Comparison of ENCODE assay signal across 8 cellular contexts in the genomic region with DNA sequence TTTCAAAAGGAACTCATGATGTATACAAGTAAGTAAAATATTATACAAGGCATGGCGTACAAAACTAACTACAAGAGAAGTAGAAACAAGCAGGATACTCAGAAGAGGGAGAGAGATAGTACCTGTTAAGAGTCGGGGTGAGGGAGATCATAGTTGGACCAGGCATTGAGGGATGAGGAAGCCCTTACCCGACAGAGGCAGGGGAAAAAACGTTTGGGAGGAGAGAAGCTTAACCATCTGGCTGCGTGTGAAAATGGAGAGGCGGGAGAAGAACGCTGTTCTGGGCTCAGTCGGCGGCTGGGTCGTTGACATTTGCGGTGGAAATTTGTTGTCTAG. TPM values are rescaled to one million over a fixed set of nuclear protein-coding genes. Genes with fewer than 3 reads are reported as not detected.
DNase-seq lines count a peak whose midpoint lies in the region; ATAC-seq, FAIRE-seq and TF ChIP-seq lines count a peak whose summit lies in the region.

No MANE protein-coding gene starts in this region.

- BruUV-seq in Calu3 (replicated peaks; lab: Mats Ljungman, UMichigan), result no TSS peak

- H4K20me1 ChIP-seq in Loucy (ENCODE audit: insufficient read depth, low read length, poor library complexity, severe bottlenecking), result peaks cover 7% of the 10 kb centered on the region

- TF ChIP-seq POLR2A in GM12892 (IDR thresholded peaks at IDR 0.05; ENCODE audit: low read depth, low read length), result no peak

- no peak for ATAC-seq in HG02678 (IDR thresholded peaks at IDR 0.05; ENCODE audit: unreplicated experiment)
- ATAC-seq in foreskin keratinocyte, result no peak
- ATAC-seq in GM21526 (IDR thresholded peaks at IDR 0.05; ENCODE audit: low FRiP score, unreplicated experiment), result no peak

- H3K36me3 Mint-ChIP-seq in Calu3 (ENCODE audit: insufficient read depth, unreplicated experiment), result peaks cover 13% of the 10 kb centered on the region
- H3K36me3 Mint-ChIP-seq in brain, result no peaks in the 10 kb centered on the region
- H3K36me3 Mint-ChIP-seq in neural crest cell (ENCODE audit: low read depth), result peaks cover 2% of the 10 kb centered on the region

- no peaks in the 10 kb centered on the region for H3K9me3 ChIP-seq in Loucy (ENCODE audit: insufficient read depth, low read depth, low read length)

- CTCF ChIA-PET in Calu3 (lab: Charles Lee), result no interaction called here

- peaks cover 31% of the 10 kb centered on the region for H3K4me1 ChIP-seq in Loucy (ENCODE audit: insufficient read depth, low read length, poor library complexity, severe bottlenecking)
- peaks cover 18% of the 10 kb centered on the region for H3K4me1 ChIP-seq in foreskin keratinocyte

- peak overlapping the region; percentile 43 for H3K4me3 ChIP-seq in Loucy (ENCODE audit: low read length, poor library complexity, severe bottlenecking)

- H3K9me3 Mint-ChIP-seq in Calu3 (ENCODE audit: low read depth, unreplicated experiment) (no peaks in the 10 kb centered on the region), brain (peaks cover 0 to 8% (median 4%) of the 10 kb centered on the region in 5 experiments), neural crest cell (peaks cover 4% of the 10 kb centered on the region)

- H3K27me3 ChIP-seq in Loucy (ENCODE audit: insufficient read depth, low read length, poor library complexity, severe bottlenecking) (no peaks in the 10 kb centered on the region), foreskin keratinocyte (peaks cover 42% of the 10 kb centered on the region)

- H3K36me3 ChIP-seq in Loucy (ENCODE audit: insufficient read depth, low read length), result no peaks in the 10 kb centered on the region

- H3K4me1 Mint-ChIP-seq in Calu3 (ENCODE audit: low read depth, unreplicated experiment) (peaks cover 8% of the 10 kb centered on the region), brain (peaks cover 44% of the 10 kb centered on the region), neural crest cell (peaks cover 35% of the 10 kb centered on the region)

- H3F3A ChIP-seq in Loucy (ENCODE audit: low read depth), result no peaks in the 10 kb centered on the region

- peak overlapping the region; percentile 84 for H3K9ac ChIP-seq in Loucy (ENCODE audit: low read depth, low read length, poor library complexity, severe bottlenecking)

- TF ChIP-seq CTCF in Calu3 (IDR thresholded peaks at IDR 0.05; ENCODE audit: unreplicated experiment) (no peak), Loucy (conservative IDR thresholded peaks at IDR 0.05; ENCODE audit: low read length) (no peak), brain (conservative IDR thresholded peaks at IDR 0.05) (peak in 1 of 2 experiments; percentile 48), neural crest cell (conservative IDR thresholded peaks at IDR 0.05) (no peak), foreskin keratinocyte (conservative IDR thresholded peaks at IDR 0.05) (no peak)

- H3K27me3 Mint-ChIP-seq in Calu3 (ENCODE audit: unreplicated experiment) (peaks cover 58% of the 10 kb centered on the region), brain (peaks cover 35% of the 10 kb centered on the region), neural crest cell (ENCODE audit: low read depth) (peaks cover 53% of the 10 kb centered on the region)

- peak overlapping the region; percentile 78 for H2AFZ ChIP-seq in Loucy (ENCODE audit: low read length)

- no peak for FAIRE-seq in GM12892 (lab: Jason Lieb, UNC)

- H3K27ac ChIP-seq in foreskin keratinocyte, result no peak overlapping the region

- H3K79me2 ChIP-seq in Loucy (ENCODE audit: insufficient read depth, low read length), result peaks cover 44% of the 10 kb centered on the region

- H3K27ac Mint-ChIP-seq in Calu3 (ENCODE audit: unreplicated experiment) (peak overlapping the region; percentile 16), brain (peak overlapping the region; percentile 5 to 85 (median 60)), neural crest cell (ENCODE audit: unreplicated experiment) (no peak overlapping the region)

- intact Hi-C loops in Calu3 (cut with micrococcal nuclease; ENCODE audit: unreplicated experiment), result loop anchor here (5.0 kb wide), 1 partner anchor 65 kb away; no protein-coding TSS in a partner anchor

- peak overlapping the region; percentile 60 for H3K4me2 ChIP-seq in Loucy (ENCODE audit: low read depth, low read length, poor library complexity, severe bottlenecking)

- no peak for DNase-seq in Calu3
- DNase-seq in neural crest cell (ENCODE audit: low read depth, low spot score), result no peak
- DNase-seq in foreskin keratinocyte, result no peak
- DNase-seq in GM12892 (ENCODE audit: insufficient read length), result no peak

- no peaks in the 10 kb centered on the region for H3K9me2 ChIP-seq in Loucy (replicated peaks; ENCODE audit: low read depth, low read length)

- H3K4me3 Mint-ChIP-seq in Calu3 (ENCODE audit: low read depth, unreplicated experiment), result peak overlapping the region; percentile 38
- peak overlapping the region; percentile 59 to 85 (median 76) for H3K4me3 Mint-ChIP-seq in brain
- H3K4me3 Mint-ChIP-seq in neural crest cell, result peak overlapping the region; percentile 75

RNA-seq across cellular contexts. Expression of a gene that starts 0.6 kb away (rescaled TPM):
- total RNA-seq in Calu3 (2022) (4.4 TPM in 2 replicates), neural crest cell (38.9 and 41.4 TPM in 2 replicates), foreskin keratinocyte (9.5 and 10.6 TPM in 2 replicates)
- polyA plus RNA-seq in brain (ENCODE audit: insufficient read depth, low read depth, low replicate concordance) (10.1 TPM), foreskin keratinocyte (3.8 and 4.2 TPM in 2 replicates)
- polyA plus RNA-seq in GM12892 (2012; ENCODE audit: missing spikeins), result 46.0 TPM

RNA-seq across cellular contexts. Expression of a gene that starts 33.6 kb away (rescaled TPM):
- total RNA-seq in Calu3 (2022) (600 and 613 TPM in 2 replicates), neural crest cell (352 and 370 TPM in 2 replicates), foreskin keratinocyte (391 and 403 TPM in 2 replicates)
- polyA plus RNA-seq in brain (ENCODE audit: insufficient read depth, low read depth, low replicate concordance) (561 TPM), foreskin keratinocyte (306 and 343 TPM in 2 replicates)
- 188 TPM for polyA plus RNA-seq in GM12892 (2012; ENCODE audit: missing spikeins)
